Comparison of ENCODE assay signal across 1 cellular context in the genomic region with DNA sequence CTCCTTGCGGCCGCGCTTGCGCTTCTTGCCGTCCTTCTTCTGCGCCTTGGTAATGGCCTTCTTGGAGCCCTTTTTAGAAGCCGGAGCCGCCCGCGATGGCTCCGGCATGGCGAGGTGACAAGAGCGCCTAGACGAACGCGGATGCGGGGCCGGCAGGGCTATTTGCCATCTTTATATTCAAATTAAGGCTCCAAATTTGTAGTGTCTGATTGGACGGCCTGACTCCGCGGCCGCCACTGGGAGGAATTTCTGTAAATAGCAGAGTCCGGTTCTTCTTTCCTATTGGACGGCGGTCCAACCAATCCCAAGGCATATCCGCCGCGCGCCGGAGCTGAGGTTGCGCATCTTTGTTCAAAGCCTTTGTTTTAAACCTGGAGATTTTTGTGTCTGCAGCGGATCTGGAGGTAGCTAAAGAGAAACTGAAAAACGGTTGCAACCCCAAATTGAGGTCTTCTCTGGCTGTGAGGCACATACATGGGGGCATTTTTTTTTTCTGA.
TF ChIP-seq lines count a peak whose summit lies in the region.

No MANE protein-coding gene starts in this region.

TF ChIP-seq in SK-N-SH treated with all-trans-retinoic acid at 6 μM for 48 hours, 23 proteins besides CTCF, POLR2A, EP300 and RAD21 (continued from another document):
- TF ChIP-seq, protein P1, sequence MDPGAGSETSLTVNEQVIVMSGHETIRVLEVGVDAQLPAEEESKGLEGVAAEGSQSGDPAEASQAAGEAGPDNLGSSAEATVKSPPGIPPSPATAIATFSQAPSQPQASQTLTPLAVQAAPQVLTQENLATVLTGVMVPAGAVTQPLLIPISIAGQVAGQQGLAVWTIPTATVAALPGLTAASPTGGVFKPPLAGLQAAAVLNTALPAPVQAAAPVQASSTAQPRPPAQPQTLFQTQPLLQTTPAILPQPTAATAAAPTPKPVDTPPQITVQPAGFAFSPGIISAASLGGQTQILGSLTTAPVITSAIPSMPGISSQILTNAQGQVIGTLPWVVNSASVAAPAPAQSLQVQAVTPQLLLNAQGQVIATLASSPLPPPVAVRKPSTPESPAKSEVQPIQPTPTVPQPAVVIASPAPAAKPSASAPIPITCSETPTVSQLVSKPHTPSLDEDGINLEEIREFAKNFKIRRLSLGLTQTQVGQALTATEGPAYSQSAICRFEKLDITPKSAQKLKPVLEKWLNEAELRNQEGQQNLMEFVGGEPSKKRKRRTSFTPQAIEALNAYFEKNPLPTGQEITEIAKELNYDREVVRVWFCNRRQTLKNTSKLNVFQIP (CRISPR knock-in tag; IDR thresholded peaks at IDR 0.05; ENCODE audit: borderline replicate concordance, low read depth) = no peak
- TF ChIP-seq TOX (CRISPR knock-in tag; IDR thresholded peaks at IDR 0.05; ENCODE audit: borderline replicate concordance) (no peak), ZFP3 (CRISPR knock-in tag; IDR thresholded peaks at IDR 0.05) (no peak), ZC3H10 (CRISPR knock-in tag; IDR thresholded peaks at IDR 0.05) (no peak), CSDC2 (CRISPR knock-in tag; IDR thresholded peaks at IDR 0.05) (no peak), ESRRG (CRISPR knock-in tag; IDR thresholded peaks at IDR 0.05) (no peak)
